Comparison of ENCODE assay signal across 14 cellular contexts in the genomic region with DNA sequence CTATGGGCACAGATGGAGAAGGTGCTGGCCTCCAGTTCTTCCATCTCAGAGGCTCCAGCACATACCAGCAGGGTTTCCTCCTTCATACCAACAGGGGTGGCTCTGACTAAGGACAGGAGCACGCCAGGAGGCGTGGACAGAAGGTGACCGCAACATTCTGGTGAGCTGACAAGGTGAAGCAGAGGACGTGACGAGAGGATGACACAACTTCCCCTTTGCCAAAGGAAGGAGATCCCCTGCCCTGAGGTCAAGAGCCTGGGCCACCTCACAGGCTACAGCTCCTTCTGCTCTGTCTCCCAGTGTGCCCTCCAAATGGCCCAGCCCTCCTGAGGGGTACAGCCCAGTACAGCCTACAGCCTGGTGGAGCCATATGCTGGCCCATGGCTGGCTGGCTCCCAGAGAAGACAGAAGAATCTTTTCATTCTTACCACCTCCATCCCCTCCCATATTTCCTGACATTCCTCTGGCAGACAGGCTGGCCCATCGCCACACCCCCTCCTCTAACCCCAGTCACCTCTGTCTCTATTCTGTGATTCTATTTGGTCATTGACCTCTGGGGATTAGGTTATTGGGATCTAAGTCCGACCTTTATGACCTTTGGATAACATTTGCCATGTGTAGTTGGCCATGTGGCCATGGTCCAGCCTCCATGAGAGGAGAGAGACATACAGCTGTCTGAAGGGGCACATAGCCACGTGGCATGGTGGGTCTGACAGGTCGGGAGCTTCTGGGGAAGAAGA. TPM values are rescaled to one million over a fixed set of nuclear protein-coding genes. Genes with fewer than 3 reads are reported as not detected.
A peak's percentile ranks its signal among the peaks of the same experiment; 100 is the strongest.
DNase-seq lines count a peak whose midpoint lies in the region; ATAC-seq and TF ChIP-seq lines count a peak whose summit lies in the region.
"Had no signal": no experiment of that assay in that cellular context is flagged by ENCODE, and none has a peak within 500 bp of the region (broad histone marks: within the 10 kb centered on the region; RNA-seq: fewer than 3 reads in every experiment).

No MANE protein-coding gene starts in this region.

- peaks cover 6% of the 10 kb centered on the region for H3K27me3 Mint-ChIP-seq in activated CD8-positive, alpha-beta T cell treated with anti-CD3 and anti-CD28 coated beads for 36 hours
- no peaks in the 10 kb centered on the region for H3K27me3 Mint-ChIP-seq in activated CD8-positive, alpha-beta T cell treated with anti-CD3 and anti-CD28 coated beads, Interleukin-2, amount 10 ng/mL, durations not matched to agents 7 days and 5 days (ENCODE audit: low read depth)

- peak; percentile 12 for DNase-seq in activated CD8-positive, alpha-beta T cell treated with anti-CD3 and anti-CD28 coated beads for 36 hours
- DNase-seq in activated CD8-positive, alpha-beta T cell treated with anti-CD3 and anti-CD28 coated beads, Interleukin-2, amount 10 ng/mL, durations not matched to agents 7 days and 5 days, result no peak
- peak; percentile 9 for DNase-seq in MV-4-11 (lab: John Stamatoyannopoulos, UW)
- peak; percentile 58 for DNase-seq in choroid plexus epithelial cell (ENCODE audit: low read depth)
- no peak for DNase-seq in stimulated activated effector memory CD8-positive, alpha-beta T cell treated with anti-CD3 and anti-CD28 coated beads, Interleukin-12 subunit alpha, Interleukin-12 subunit beta, amount 100 ng/mL, for 72 hours (ENCODE audit: low spot score in 2 of 2)
- DNase-seq in stimulated activated CD4-positive, alpha-beta T cell treated with anti-CD3 and anti-CD28 coated beads, Interleukin-2, amount 100 ng/mL, for 24 hours, result no peak
- DNase-seq in HUDEP-2 (lab: John Stamatoyannopoulos, UW; ENCODE audit: unreplicated experiment in 76 of 76), result no peak
- DNase-seq: ACHN, foreskin melanocyte, mesendoderm, NCI-H1930, SK-N-SH had no signal

- intact Hi-C loops in activated CD8-positive, alpha-beta T cell treated with anti-CD3 and anti-CD28 coated beads for 36 hours (cut with micrococcal nuclease), result no loop called here

- CTCF ChIA-PET in activated CD8-positive, alpha-beta T cell treated with anti-CD3 and anti-CD28 coated beads for 36 hours (lab: Charles Lee), result interaction anchor here (1.0 kb wide), 1 partner anchor 55 kb away, joined by 3 read pairs; no protein-coding TSS in a partner anchor
- CTCF ChIA-PET in activated CD8-positive, alpha-beta T cell treated with anti-CD3 and anti-CD28 coated beads, Interleukin-2, amount 10 ng/mL, durations not matched to agents 7 days and 5 days (lab: Charles Lee), result interaction anchor here (1.1 kb wide), 1 partner anchor 9 kb away, joined by 3 read pairs; no protein-coding TSS in a partner anchor

- H3K36me3 Mint-ChIP-seq in activated CD8-positive, alpha-beta T cell treated with anti-CD3 and anti-CD28 coated beads for 36 hours (ENCODE audit: low read depth), result no peaks in the 10 kb centered on the region
- no peaks in the 10 kb centered on the region for H3K36me3 Mint-ChIP-seq in activated CD8-positive, alpha-beta T cell treated with anti-CD3 and anti-CD28 coated beads, Interleukin-2, amount 10 ng/mL, durations not matched to agents 7 days and 5 days (ENCODE audit: low read depth)
- H3K36me3 Mint-ChIP-seq in stimulated activated effector memory CD8-positive, alpha-beta T cell treated with anti-CD3 and anti-CD28 coated beads, Interleukin-12 subunit alpha, Interleukin-12 subunit beta, amount 100 ng/mL, for 72 hours, result no peaks in the 10 kb centered on the region

- TF ChIP-seq CTCF in activated CD8-positive, alpha-beta T cell treated with anti-CD3 and anti-CD28 coated beads for 36 hours (IDR thresholded peaks at IDR 0.05), result no peak
- TF ChIP-seq CTCF in choroid plexus epithelial cell (conservative IDR thresholded peaks at IDR 0.05; ENCODE audit: low read depth, low read length), result no peak

- POLR2A ChIA-PET in activated CD8-positive, alpha-beta T cell treated with anti-CD3 and anti-CD28 coated beads for 36 hours (lab: Charles Lee), result interaction anchor here (1.2 kb wide), 1 partner anchor 13 kb away, joined by 3 read pairs; no protein-coding TSS in a partner anchor
- POLR2A ChIA-PET in activated CD8-positive, alpha-beta T cell treated with anti-CD3 and anti-CD28 coated beads, Interleukin-2, amount 10 ng/mL, durations not matched to agents 7 days and 5 days (lab: Charles Lee), result interaction anchor here (0.6 kb wide), 1 partner anchor 51 kb away, joined by 3 read pairs; no protein-coding TSS in a partner anchor

- no peak overlapping the region for H3K4me3 Mint-ChIP-seq in activated CD8-positive, alpha-beta T cell treated with anti-CD3 and anti-CD28 coated beads for 36 hours
- H3K4me3 Mint-ChIP-seq in activated CD8-positive, alpha-beta T cell treated with anti-CD3 and anti-CD28 coated beads, Interleukin-2, amount 10 ng/mL, durations not matched to agents 7 days and 5 days, result no peak overlapping the region
- no peak overlapping the region for H3K4me3 Mint-ChIP-seq in stimulated activated effector memory CD8-positive, alpha-beta T cell treated with anti-CD3 and anti-CD28 coated beads, Interleukin-12 subunit alpha, Interleukin-12 subunit beta, amount 100 ng/mL, for 72 hours

- no peak overlapping the region for H3K4me3 ChIP-seq in choroid plexus epithelial cell (ENCODE audit: low read depth, low read length)
- H3K4me3 ChIP-seq: skin epidermis had no signal

- H3K9me3 Mint-ChIP-seq in activated CD8-positive, alpha-beta T cell treated with anti-CD3 and anti-CD28 coated beads for 36 hours, result no peaks in the 10 kb centered on the region
- no peaks in the 10 kb centered on the region for H3K9me3 Mint-ChIP-seq in activated CD8-positive, alpha-beta T cell treated with anti-CD3 and anti-CD28 coated beads, Interleukin-2, amount 10 ng/mL, durations not matched to agents 7 days and 5 days (ENCODE audit: insufficient read depth)
- H3K9me3 Mint-ChIP-seq in stimulated activated effector memory CD8-positive, alpha-beta T cell treated with anti-CD3 and anti-CD28 coated beads, Interleukin-12 subunit alpha, Interleukin-12 subunit beta, amount 100 ng/mL, for 72 hours, result no peaks in the 10 kb centered on the region

- peak; percentile 21 for ATAC-seq in activated CD8-positive, alpha-beta T cell treated with anti-CD3 and anti-CD28 coated beads for 36 hours
- no peak for ATAC-seq in activated CD8-positive, alpha-beta T cell treated with anti-CD3 and anti-CD28 coated beads, Interleukin-2, amount 10 ng/mL, durations not matched to agents 7 days and 5 days
- ATAC-seq in stimulated activated effector memory CD8-positive, alpha-beta T cell treated with anti-CD3 and anti-CD28 coated beads, Interleukin-12 subunit alpha, Interleukin-12 subunit beta, amount 100 ng/mL, for 72 hours, result peak; percentile 79
- no peak for ATAC-seq in GM18498 (IDR thresholded peaks at IDR 0.05; ENCODE audit: unreplicated experiment)

- H3K4me1 Mint-ChIP-seq in activated CD8-positive, alpha-beta T cell treated with anti-CD3 and anti-CD28 coated beads for 36 hours (ENCODE audit: low read depth), result peaks cover 26% of the 10 kb centered on the region
- H3K4me1 Mint-ChIP-seq in activated CD8-positive, alpha-beta T cell treated with anti-CD3 and anti-CD28 coated beads, Interleukin-2, amount 10 ng/mL, durations not matched to agents 7 days and 5 days (ENCODE audit: low read depth), result peaks cover 16% of the 10 kb centered on the region
- peaks cover 44% of the 10 kb centered on the region for H3K4me1 Mint-ChIP-seq in stimulated activated effector memory CD8-positive, alpha-beta T cell treated with anti-CD3 and anti-CD28 coated beads, Interleukin-12 subunit alpha, Interleukin-12 subunit beta, amount 100 ng/mL, for 72 hours

- H3K27ac Mint-ChIP-seq in activated CD8-positive, alpha-beta T cell treated with anti-CD3 and anti-CD28 coated beads for 36 hours, result no peak overlapping the region
- no peak overlapping the region for H3K27ac Mint-ChIP-seq in activated CD8-positive, alpha-beta T cell treated with anti-CD3 and anti-CD28 coated beads, Interleukin-2, amount 10 ng/mL, durations not matched to agents 7 days and 5 days
- H3K27ac Mint-ChIP-seq in stimulated activated effector memory CD8-positive, alpha-beta T cell treated with anti-CD3 and anti-CD28 coated beads, Interleukin-12 subunit alpha, Interleukin-12 subunit beta, amount 100 ng/mL, for 72 hours, result peak overlapping the region; percentile 12

RNA-seq across cellular contexts. Expression of a gene that starts 5.1 kb away (rescaled TPM):
- total RNA-seq in activated CD8-positive, alpha-beta T cell treated with anti-CD3 and anti-CD28 coated beads for 36 hours, result under 1 TPM; 0.60 to 0.70 TPM
- total RNA-seq in activated CD8-positive, alpha-beta T cell treated with anti-CD3 and anti-CD28 coated beads, Interleukin-2, amount 10 ng/mL, durations not matched to agents 7 days and 5 days, result under 1 TPM; 0.78 to 0.84 TPM

RNA-seq across cellular contexts. Expression of a gene that starts 17.9 kb away (rescaled TPM):
- total RNA-seq in activated CD8-positive, alpha-beta T cell treated with anti-CD3 and anti-CD28 coated beads for 36 hours, result 1 to 10 TPM; 4.9 to 5.7 TPM
- total RNA-seq in activated CD8-positive, alpha-beta T cell treated with anti-CD3 and anti-CD28 coated beads, Interleukin-2, amount 10 ng/mL, durations not matched to agents 7 days and 5 days, result not detected

RNA-seq across cellular contexts. Expression of a gene that starts 47.3 kb away (rescaled TPM):
- under 1 TPM; 0.47 to 0.59 TPM for total RNA-seq in activated CD8-positive, alpha-beta T cell treated with anti-CD3 and anti-CD28 coated beads for 36 hours
- total RNA-seq in activated CD8-positive, alpha-beta T cell treated with anti-CD3 and anti-CD28 coated beads, Interleukin-2, amount 10 ng/mL, durations not matched to agents 7 days and 5 days, result not detected

Comparison
In these comparisons a context has a peak if more than half of its experiments do, and no peak if none do; other contexts are left out.
1. ATAC-seq: peak in activated CD8-positive, alpha-beta T cell treated with anti-CD3 and anti-CD28 coated beads for 36 hours (single experiment) and stimulated activated effector memory CD8-positive, alpha-beta T cell treated with anti-CD3 and anti-CD28 coated beads, Interleukin-12 subunit alpha, Interleukin-12 subunit beta, amount 100 ng/mL, for 72 hours (single experiment); none in activated CD8-positive, alpha-beta T cell treated with anti-CD3 and anti-CD28 coated beads, Interleukin-2, amount 10 ng/mL, durations not matched to agents 7 days and 5 days (single experiment) and GM18498 (single experiment).
2. DNase-seq: peak in activated CD8-positive, alpha-beta T cell treated with anti-CD3 and anti-CD28 coated beads for 36 hours (single experiment), MV-4-11 (single experiment) and choroid plexus epithelial cell (single experiment); none in activated CD8-positive, alpha-beta T cell treated with anti-CD3 and anti-CD28 coated beads, Interleukin-2, amount 10 ng/mL, durations not matched to agents 7 days and 5 days (single experiment), stimulated activated effector memory CD8-positive, alpha-beta T cell treated with anti-CD3 and anti-CD28 coated beads, Interleukin-12 subunit alpha, Interleukin-12 subunit beta, amount 100 ng/mL, for 72 hours (0 of 2), stimulated activated CD4-positive, alpha-beta T cell treated with anti-CD3 and anti-CD28 coated beads, Interleukin-2, amount 100 ng/mL, for 24 hours (0 of 2) and HUDEP-2 (0 of 76).
3. RNA of a gene that starts 17.9 kb away (total RNA-seq): 4.9 to 5.7 TPM in activated CD8-positive, alpha-beta T cell treated with anti-CD3 and anti-CD28 coated beads for 36 hours; not detected in activated CD8-positive, alpha-beta T cell treated with anti-CD3 and anti-CD28 coated beads, Interleukin-2, amount 10 ng/mL, durations not matched to agents 7 days and 5 days; every median in the first group is over 4 times any median in the second.